Comparison of ENCODE assay signal across 8 cellular contexts in the genomic region with DNA sequence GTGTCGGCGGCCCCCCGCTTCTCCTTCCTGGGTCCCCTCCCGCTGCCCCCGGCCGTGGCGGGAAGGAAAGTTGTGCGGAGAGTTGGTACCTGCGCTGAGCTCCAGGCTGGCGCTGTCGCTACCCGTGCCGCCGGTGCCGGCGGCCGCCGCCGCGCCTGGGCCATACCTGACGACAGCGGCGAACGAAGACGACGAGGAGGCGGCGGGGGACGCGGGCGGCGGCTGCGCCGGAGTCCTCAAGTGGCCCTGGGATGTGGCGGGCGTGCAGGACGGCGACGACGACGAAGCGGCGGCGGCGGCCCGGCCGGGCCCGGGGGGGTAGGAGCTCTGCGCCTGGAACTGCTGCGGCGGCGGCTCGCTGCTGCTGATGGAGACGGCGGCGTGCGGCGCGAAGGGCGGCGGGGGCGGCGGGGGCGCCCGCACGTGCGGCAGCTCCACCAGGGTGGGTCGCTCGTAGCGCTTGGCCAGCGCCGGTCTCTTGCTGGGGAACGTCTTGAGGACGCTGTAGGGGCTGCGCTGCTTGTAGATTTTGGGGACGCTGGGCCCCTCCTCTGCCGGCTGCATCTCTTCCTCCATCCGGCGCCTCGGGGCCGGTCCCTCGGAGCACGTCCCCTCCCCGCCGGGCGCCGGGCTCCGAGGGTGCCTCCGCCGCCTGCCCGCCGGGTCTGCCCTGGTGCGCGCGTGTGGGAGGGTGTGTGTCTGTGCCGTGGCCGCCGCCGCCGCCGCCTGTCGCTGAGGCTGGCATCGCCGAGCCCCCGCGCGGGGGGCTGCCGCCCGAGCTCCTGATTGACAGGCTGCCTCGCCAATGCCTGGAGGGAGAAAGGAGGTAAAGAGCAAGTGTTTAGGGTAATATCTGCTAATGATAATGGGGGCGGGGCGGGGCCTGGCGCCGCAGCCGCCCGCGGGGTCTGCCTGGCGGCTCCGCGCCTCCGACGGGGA. TPM values are rescaled to one million over a fixed set of nuclear protein-coding genes. Genes with fewer than 3 reads are reported as not detected.
DNase-seq lines count a peak whose midpoint lies in the region; TF ChIP-seq lines count a peak whose summit lies in the region.

No MANE protein-coding gene starts in this region.

- H3K4me3 ChIP-seq in iPS-11a (ENCODE audit: low read depth, low read length) (peak overlapping the region; percentile 74), PC-9 (no peak overlapping the region)

- no peak overlapping the region for H3K27ac ChIP-seq in H9 (ENCODE audit: insufficient read length, low read depth, low read length)
- H3K27ac ChIP-seq in PC-9, result no peak overlapping the region

- H2BK20ac ChIP-seq in H9 (ENCODE audit: low read depth, low read length, poor library complexity, severe bottlenecking), result no peak overlapping the region

- no peak overlapping the region for H2BK120ac ChIP-seq in H9 (ENCODE audit: low read depth, low read length, poor library complexity, severe bottlenecking)

- H3K4me2 ChIP-seq in H9 (ENCODE audit: insufficient read depth, insufficient read length, low read length), result peak overlapping the region; percentile 90
- H3K4me2 ChIP-seq in PC-9, result no peak overlapping the region

- no CpG with 5 or more reads among the region's 122 CpGs for WGBS in H9 (ENCODE audit: extremely low coverage, insufficient read length, low lambda C conversion rate)

- H3K4me1 ChIP-seq in H9 (ENCODE audit: insufficient read depth, low read length) (no peaks in the 10 kb centered on the region), PC-9 (replicated peaks; ENCODE audit: insufficient read depth) (no peaks in the 10 kb centered on the region)

- no peaks in the 10 kb centered on the region for H3K9me2 ChIP-seq in PC-9 (ENCODE audit: insufficient read depth)

- no peak overlapping the region for H3K27ac Mint-ChIP-seq in H9

- TF ChIP-seq CTCF in H9 (conservative IDR thresholded peaks at IDR 0.05) (no peak), PC-9 (conservative IDR thresholded peaks at IDR 0.05) (no peak)

- no peak overlapping the region for H4K91ac ChIP-seq in H9 (ENCODE audit: insufficient read length, low read depth, low read length)

- peaks cover 0 to 11% (median 10%) of the 10 kb centered on the region in 3 experiments; a peak in 6 of 7 replicates for H3K36me3 Mint-ChIP-seq in H9 (ENCODE audit: insufficient read depth in 1 of 3, low read depth in 3 of 3)

- H3K9me3 ChIP-seq in H9 (ENCODE audit: control insufficient read depth, low read depth, low read length), result no peaks in the 10 kb centered on the region
- H3K9me3 ChIP-seq in PC-9 (ENCODE audit: insufficient read depth, low read depth), result no peaks in the 10 kb centered on the region

- no peak overlapping the region; the same call in 1 of the 2 replicates for H2BK15ac ChIP-seq in H9 (ENCODE audit: low read depth, low read length)

- no peak overlapping the region for H3K9ac ChIP-seq in H9 (ENCODE audit: extremely low read depth, insufficient read length, low read length)

- no peaks in the 10 kb centered on the region for H3K36me3 ChIP-seq in PC-9 (ENCODE audit: low read depth)

- H3K18ac ChIP-seq in H9 (ENCODE audit: insufficient read length, low read depth, low read length), result no peak overlapping the region

- H4K20me1 ChIP-seq in H9 (ENCODE audit: control insufficient read depth, insufficient read depth, insufficient read length) (peaks cover 3% of the 10 kb centered on the region), PC-9 (ENCODE audit: insufficient read depth) (no peaks in the 10 kb centered on the region)

- intact Hi-C loops in PC-9 (cut with micrococcal nuclease; ENCODE audit: unreplicated experiment), result no loop called here

- no peak overlapping the region for H3K56ac ChIP-seq in H9 (ENCODE audit: insufficient read length, low read depth, low read length)

- peaks cover 22 to 30% of the 10 kb centered on the region in 2 experiments for H3K4me1 Mint-ChIP-seq in H9

- H3K27me3 ChIP-seq in H9 (ENCODE audit: insufficient read depth, low read length) (peaks cover 6% of the 10 kb centered on the region; the same call in 1 of the 2 replicates), PC-9 (ENCODE audit: insufficient read depth, low read depth) (peaks cover 13% of the 10 kb centered on the region; the same call in 1 of the 2 replicates)

- H3K79me2 ChIP-seq in H9 (ENCODE audit: insufficient read depth, low read length) (peaks cover 2% of the 10 kb centered on the region; the same call in 1 of the 2 replicates), PC-9 (ENCODE audit: low read depth) (no peaks in the 10 kb centered on the region)

- H3F3A ChIP-seq in PC-9 (ENCODE audit: insufficient read depth, low read depth), result no peaks in the 10 kb centered on the region

- no peak overlapping the region for H4K5ac ChIP-seq in H9 (ENCODE audit: insufficient read length, low read depth, low read length)

- peak overlapping the region; percentile 78 to 96 for H3K4me3 Mint-ChIP-seq in H9

- peaks cover 0 to 4% of the 10 kb centered on the region in 2 experiments; a peak in 1 of 5 replicates for H3K9me3 Mint-ChIP-seq in H9

- H2AFZ ChIP-seq in H9 (ENCODE audit: low read length) (no peak overlapping the region), PC-9 (no peak overlapping the region)

- peaks cover 41% of the 10 kb centered on the region for H3K27me3 Mint-ChIP-seq in H9 (ENCODE audit: low read depth)

- H4K8ac ChIP-seq in H9 (replicated peaks; ENCODE audit: insufficient read length, low read depth, low read length), result no peak overlapping the region

- POLR2A ChIA-PET in PC-9 (lab: Charles Lee; ENCODE audit: unreplicated experiment), result no interaction called here

- CTCF ChIA-PET in PC-9 (lab: Charles Lee), result no interaction called here

- H3K14ac ChIP-seq in H9 (ENCODE audit: insufficient read depth, low read length), result peak overlapping the region; percentile 76

- no TSS peak for BruUV-seq in PC-9 (replicated peaks; lab: Mats Ljungman, UMichigan)

- H2BK5ac ChIP-seq in H9 (ENCODE audit: insufficient read length, low read length), result no peak overlapping the region

- H3K4ac ChIP-seq in H9 (ENCODE audit: low read depth, low read length), result no peak overlapping the region

- H3K23ac ChIP-seq in H9 (ENCODE audit: insufficient read length, low read depth, low read length), result no peak overlapping the region

- DNase-seq in NCI-H2029 (lab: John Stamatoyannopoulos, UW), result peak; percentile 14
- DNase-seq in NCI-H2029 treated with DMSO at 0.1 percent for 48 hours (lab: John Stamatoyannopoulos, UW), result no peak
- DNase-seq in H9, result peak; percentile 94
- DNase-seq in NCI-H1105 (lab: John Stamatoyannopoulos, UW), result peak; percentile 46
- peak; percentile 17 for DNase-seq in activated T-cell treated with anti-CD3 and anti-CD28 coated beads for 48 hours (ENCODE audit: low read depth)
- DNase-seq in stimulated activated CD4-positive, alpha-beta T cell treated with anti-CD3 and anti-CD28 coated beads, Interleukin-2, amount 100 ng/mL, for 4 hours (ENCODE audit: low read depth), result peak; percentile 16
- no peak for DNase-seq in PC-9

- no peak overlapping the region for H3T11ph ChIP-seq in H9 (ENCODE audit: low read length)

- no peak overlapping the region for H2BK12ac ChIP-seq in H9 (ENCODE audit: insufficient read length, low read depth, low read length)

- H3K79me1 ChIP-seq in H9 (ENCODE audit: insufficient read depth, low read depth, low read length, poor library complexity, severe bottlenecking), result no peaks in the 10 kb centered on the region

- peaks cover 14% of the 10 kb centered on the region for H3K23me2 ChIP-seq in H9 (ENCODE audit: insufficient read length, low read depth, low read length, poor library complexity, severe bottlenecking)

- no peak overlapping the region for H2AK5ac ChIP-seq in H9 (ENCODE audit: insufficient read length, low read length)

RNA-seq across cellular contexts. Expression of a gene that starts 0.6 kb away (rescaled TPM):
- total RNA-seq in H9 (2021) (25.1 and 25.8 TPM in 2 replicates), PC-9 (2021) (not detected in 2 replicates)

Comparison
In these comparisons a context has a peak if more than half of its experiments do, and no peak if none do; other contexts are left out.
1. DNase-seq: peak in NCI-H2029 (single experiment), H9 (single experiment), NCI-H1105 (single experiment), activated T-cell treated with anti-CD3 and anti-CD28 coated beads for 48 hours (single experiment) and stimulated activated CD4-positive, alpha-beta T cell treated with anti-CD3 and anti-CD28 coated beads, Interleukin-2, amount 100 ng/mL, for 4 hours (single experiment); none in NCI-H2029 treated with DMSO at 0.1 percent for 48 hours (single experiment) and PC-9 (0 of 2).
2. RNA of a gene that starts 0.6 kb away (total RNA-seq): 25.1 to 25.8 TPM in H9; not detected in PC-9; every median in the first group is over 10 times any median in the second.